6 cellular contexts compared by ENCODE assay signal in genomic region chr3:49804141-49805041, GRCh38. TPM values are rescaled to one million over a fixed set of nuclear protein-coding genes. Genes with fewer than 3 reads are reported as not detected.
DNase-seq lines count a peak whose midpoint lies in the region; FAIRE-seq and TF ChIP-seq lines count a peak whose summit lies in the region.

No MANE protein-coding gene starts in this region.

- H2BK20ac ChIP-seq in H1 (ENCODE audit: low read length): no peak overlapping the region

- H3K23ac ChIP-seq in H1 (ENCODE audit: insufficient read length): no peak overlapping the region

- peaks cover 0 to 18% (median 15%) of the 10 kb centered on the region in 4 experiments; a peak in 6 of 7 replicates for H3K27me3 ChIP-seq in H1 (replicated peaks in 1 of 4; ENCODE audit: control insufficient read depth in 3 of 4, extremely low read depth in 1 of 4, insufficient read depth in 3 of 4, low read length in 3 of 4)
- no peaks in the 10 kb centered on the region for H3K27me3 ChIP-seq in smooth muscle cell (ENCODE audit: low read depth)

- H4K8ac ChIP-seq in H1 (ENCODE audit: extremely low read depth, insufficient read depth, low read length): no peak overlapping the region; the same call in 1 of the 2 replicates

- POLR2A ChIA-PET in H1 (lab: Charles Lee; ENCODE audit: partially characterized antibody): interaction anchor here (0.6 to 6.2 kb wide), 13 partner anchors 9 to 530 kb away, joined by 3 to 16 read pairs (median 3); partner anchors contain the start of genes AMIGO3 and IP6K1

- peaks cover 0 to 25% (median 21%) of the 10 kb centered on the region in 4 experiments; a peak in 6 of 7 replicates for H3K4me1 ChIP-seq in H1 (replicated peaks in 1 of 4; ENCODE audit: control insufficient read depth in 3 of 4, insufficient read depth in 4 of 4, low read length in 3 of 4)
- H3K4me1 ChIP-seq in smooth muscle cell (ENCODE audit: low read depth): peaks cover 6% of the 10 kb centered on the region

- H3K23me2 ChIP-seq in H1 (ENCODE audit: low read depth, low read length): peaks cover 8% of the 10 kb centered on the region; the same call in 1 of the 2 replicates

- FAIRE-seq in H1 (lab: Jason Lieb, UNC): no peak

- no peak overlapping the region for H4K91ac ChIP-seq in H1 (replicated peaks; ENCODE audit: insufficient read length, low read length)

- H3K9ac ChIP-seq in H1 (replicated peaks in 1 of 4; ENCODE audit: extremely low read depth in 1 of 4, low read depth in 3 of 4, low read length in 3 of 4) (no peak overlapping the region), smooth muscle cell (ENCODE audit: low read depth) (no peak overlapping the region)

- H3K4ac ChIP-seq in H1 (replicated peaks; ENCODE audit: insufficient read length, low read depth, low read length): no peak overlapping the region

- WGBS in H1 (ENCODE audit: extremely low coverage in 1 of 2, insufficient coverage in 1 of 2, insufficient read length in 1 of 2, insufficient replicate concordance in 2 of 2, low coverage in 1 of 2, low lambda C conversion rate in 2 of 2, missing lambda C conversion rate in 1 of 2), 2 experiments: 94% methylated on average over 24 of the region's 26 CpGs; no CpG with 5 or more reads in 1 of the 2 experiments
- WGBS in smooth muscle cell (ENCODE audit: low lambda C conversion rate): 79% methylated on average over 26 of the region's 26 CpGs

- 0 out of 2 replicates have a peak overlapping the region, but pooled peaks have one; percentile 0 for H3K18ac ChIP-seq in H1 (ENCODE audit: extremely low read depth, low read length)

- DNase-seq in NAMALWA (ENCODE audit: low spot score) (peak; percentile 47), H1 (ENCODE audit: low read depth in 1 of 2, low spot score in 2 of 2) (no peak), smooth muscle cell (lab: John Stamatoyannopoulos, UW; ENCODE audit: unreplicated experiment) (no peak), SIG-M5 treated with dmso at 0.1 percent for 504 hours (lab: John Stamatoyannopoulos, UW; ENCODE audit: unreplicated experiment) (no peak), D341Med (ENCODE audit: low spot score) (no peak)
- DNase-seq in stimulated activated CD4-positive, alpha-beta T cell treated with anti-CD3 and anti-CD28 coated beads, Interleukin-4, amount 100 ng/mL, for 1 hour: no peak

- H2BK15ac ChIP-seq in H1 (ENCODE audit: low read length): peak overlapping the region; percentile 37; the same call in 1 of the 2 replicates

- H4K20me1 ChIP-seq in H1 (replicated peaks in 1 of 2; ENCODE audit: control insufficient read depth in 1 of 2, insufficient read depth in 2 of 2, low read length in 2 of 2) (no peaks in the 10 kb centered on the region), smooth muscle cell (ENCODE audit: low read depth) (no peaks in the 10 kb centered on the region)

- H4K5ac ChIP-seq in H1 (ENCODE audit: insufficient read length, low read depth, low read length): no peak overlapping the region

- H3F3A ChIP-seq in smooth muscle cell (ENCODE audit: low read depth): no peaks in the 10 kb centered on the region

- H2AFZ ChIP-seq in H1 (ENCODE audit: low read length) (no peak overlapping the region), smooth muscle cell (ENCODE audit: low read depth) (no peak overlapping the region)

- CTCF ChIA-PET in H1 (lab: Charles Lee; ENCODE audit: partially characterized antibody): interaction anchor here (0.9 to 17.0 kb wide), 16 partner anchors 8 to 442 kb away, joined by 4 to 266 read pairs (median 6); partner anchors contain the start of gene UBA7

- TF ChIP-seq EP300 in H1 (IDR thresholded peaks at IDR 0.05; ENCODE audit: borderline replicate concordance in 1 of 2, low read depth in 2 of 2, low read length in 2 of 2): no peak

- peak overlapping the region in 3 of 4 experiments; percentile 24 to 78 (median 77); a peak in 4 of 8 replicates for H3K4me3 ChIP-seq in H1 (ENCODE audit: extremely low read depth in 1 of 4, insufficient read depth in 2 of 4, low read depth in 3 of 4, low read length in 4 of 4)
- peak overlapping the region; percentile 79 for H3K4me3 ChIP-seq in smooth muscle cell

- H2BK12ac ChIP-seq in H1 (ENCODE audit: low read depth, low read length): no peak overlapping the region; the same call in 1 of the 2 replicates

- no peaks in the 10 kb centered on the region for H3K79me1 ChIP-seq in H1 (ENCODE audit: low read depth, low read length)

- no peaks in the 10 kb centered on the region for H3K36me3 ChIP-seq in H1 (ENCODE audit: control insufficient read depth in 2 of 4, insufficient read depth in 4 of 4, low read length in 3 of 4)
- no peaks in the 10 kb centered on the region for H3K36me3 ChIP-seq in smooth muscle cell (ENCODE audit: low read depth)

- no peak overlapping the region for H3K27ac ChIP-seq in H1 (ENCODE audit: low read depth, low read length)
- H3K27ac ChIP-seq in smooth muscle cell (ENCODE audit: low read depth): no peak overlapping the region

- peak overlapping the region; percentile 34 to 92; a peak in 3 of 4 replicates for H3K4me2 ChIP-seq in H1 (ENCODE audit: insufficient read depth in 1 of 2, low read depth in 2 of 2, low read length in 2 of 2)
- peak overlapping the region; percentile 87 for H3K4me2 ChIP-seq in smooth muscle cell

- H3K79me2 ChIP-seq in H1 (ENCODE audit: control insufficient read depth in 1 of 2, insufficient read depth in 2 of 2, low read length in 2 of 2) (no peaks in the 10 kb centered on the region), smooth muscle cell (ENCODE audit: low read depth) (no peaks in the 10 kb centered on the region)

- no peak for TF ChIP-seq POLR2A in H1 (IDR thresholded peaks at IDR 0.05; ENCODE audit: control extremely low read depth in 1 of 2, low read depth in 2 of 2, low read length in 2 of 2)

- no peak for TF ChIP-seq CTCF in H1 (IDR thresholded peaks at IDR 0.05; ENCODE audit: control extremely low read depth in 1 of 3, insufficient read depth in 1 of 3, low read depth in 1 of 3, low read length in 3 of 3)
- no peak for TF ChIP-seq CTCF in smooth muscle cell (IDR thresholded peaks at IDR 0.05; ENCODE audit: borderline replicate concordance, insufficient read depth, poor library complexity, severe bottlenecking)

- H3K56ac ChIP-seq in H1 (replicated peaks; ENCODE audit: insufficient read length, low read depth, low read length): no peak overlapping the region

- no peak overlapping the region for H2BK120ac ChIP-seq in H1 (replicated peaks; ENCODE audit: low read depth, low read length)

- H3K14ac ChIP-seq in H1 (ENCODE audit: insufficient read length): no peak overlapping the region

- peak overlapping the region; percentile 35; the same call in 1 of the 2 replicates for H2BK5ac ChIP-seq in H1 (ENCODE audit: low read depth, low read length)

- H2AK5ac ChIP-seq in H1 (ENCODE audit: low read depth, low read length): no peak overlapping the region

- TF ChIP-seq RAD21 in H1 (IDR thresholded peaks at IDR 0.05 in 1 of 2, conservative IDR thresholded peaks at IDR 0.05 in 1 of 2; ENCODE audit: low read depth in 2 of 2, low read length in 2 of 2): no peak

- H3K9me3 ChIP-seq in H1 (ENCODE audit: insufficient read depth in 2 of 2, low read depth in 1 of 2, low read length in 1 of 2) (no peaks in the 10 kb centered on the region), smooth muscle cell (replicated peaks; ENCODE audit: low read depth) (no peaks in the 10 kb centered on the region)

RNA-seq across cellular contexts. Expression of gene INKA1, which starts 1.3 kb away (rescaled TPM):
- 1.3 and 1.8 TPM in 2 replicates for total RNA-seq in H1 (2021; fragmentation: NEBNext Ultra II Directional; extraction: Animal tissue kit (Norgen Biotek cat#: 25700))
- polyA plus RNA-seq in H1 (2011; rRNA removed) (4.7 and 4.8 TPM in 2 replicates), smooth muscle cell (7.3 and 8.1 TPM in 2 replicates)
- polyA plus RNA-seq in H1 (2011; cell fraction: cytosol; rRNA removed): 3.4 TPM
- polyA plus RNA-seq in H1 (2011; cell fraction: nucleus; rRNA removed): 4.0 TPM
- polyA plus RNA-seq in H1 (2012, experiment 1 of 2): 0.70 to 2.1 TPM (median 1.8 TPM) in 4 replicates
- 1.6 TPM for polyA plus RNA-seq in H1 (2012, experiment 2 of 2)
- polyA plus RNA-seq in H1 (2013, experiment 1 of 2): 1.7 TPM
- 1.7 TPM for polyA plus RNA-seq in H1 (2013, experiment 2 of 2)
- 1.6 and 2.1 TPM in 2 replicates for polyA minus RNA-seq in H1 (2011; rRNA and poly(A)+ RNA removed)
- polyA minus RNA-seq in H1 (2011; cell fraction: cytosol; rRNA and poly(A)+ RNA removed): 1.1 TPM
- polyA minus RNA-seq in H1 (2011; cell fraction: nucleus; rRNA and poly(A)+ RNA removed): 3.2 TPM
- total RNA-seq in smooth muscle cell: 2.5 and 4.1 TPM in 2 replicates

RNA-seq across cellular contexts. Expression of gene CDHR4, which starts 4.7 kb away (rescaled TPM):
- 0.50 and 0.54 TPM in 2 replicates for total RNA-seq in H1 (2021; fragmentation: NEBNext Ultra II Directional; extraction: Animal tissue kit (Norgen Biotek cat#: 25700))
- 0.60 and 0.96 TPM in 2 replicates for polyA plus RNA-seq in H1 (2011; rRNA removed)
- polyA plus RNA-seq in H1 (2011; cell fraction: cytosol; rRNA removed): 0.89 TPM
- polyA plus RNA-seq in H1 (2011; cell fraction: nucleus; rRNA removed): 6.2 TPM
- polyA plus RNA-seq in H1 (2012, experiment 1 of 2): 0.38 to 0.50 TPM (median 0.42 TPM) in 4 replicates
- not detected for polyA plus RNA-seq in H1 (2012, experiment 2 of 2)
- 0.18 TPM for polyA plus RNA-seq in H1 (2013, experiment 1 of 2)
- polyA plus RNA-seq in H1 (2013, experiment 2 of 2): 0.17 TPM
- 0.66 and 0.71 TPM in 2 replicates for polyA minus RNA-seq in H1 (2011; rRNA and poly(A)+ RNA removed)
- not detected for polyA minus RNA-seq in H1 (2011; cell fraction: cytosol; rRNA and poly(A)+ RNA removed)
- polyA minus RNA-seq in H1 (2011; cell fraction: nucleus; rRNA and poly(A)+ RNA removed): 1.00 TPM
- 0.31 and 4.8 TPM in 2 replicates for total RNA-seq in smooth muscle cell
- 0.84 TPM in 1 of 2 replicates, not detected in the other for polyA plus RNA-seq in smooth muscle cell

RNA-seq across cellular contexts. Expression of gene UBA7, which starts 9.4 kb away (rescaled TPM):
- total RNA-seq in H1 (2021; fragmentation: NEBNext Ultra II Directional; extraction: Animal tissue kit (Norgen Biotek cat#: 25700)): 0.34 and 1.9 TPM in 2 replicates
- 0.65 and 1.8 TPM in 2 replicates for polyA plus RNA-seq in H1 (2011; rRNA removed)
- 1.6 TPM for polyA plus RNA-seq in H1 (2011; cell fraction: cytosol; rRNA removed)
- 8.9 TPM for polyA plus RNA-seq in H1 (2011; cell fraction: nucleus; rRNA removed)
- 0.66 to 1.4 TPM (median 0.97 TPM) in 4 replicates for polyA plus RNA-seq in H1 (2012, experiment 1 of 2)
- 0.46 TPM for polyA plus RNA-seq in H1 (2012, experiment 2 of 2)
- polyA plus RNA-seq in H1 (2013, experiment 1 of 2): 0.26 TPM
- polyA plus RNA-seq in H1 (2013, experiment 2 of 2): 0.22 TPM
- polyA minus RNA-seq in H1 (2011; rRNA and poly(A)+ RNA removed): 1.3 TPM in 1 of 2 replicates, not detected in the other
- not detected for polyA minus RNA-seq in H1 (2011; cell fraction: cytosol; rRNA and poly(A)+ RNA removed)
- 2.8 TPM for polyA minus RNA-seq in H1 (2011; cell fraction: nucleus; rRNA and poly(A)+ RNA removed)
- total RNA-seq in smooth muscle cell: 0.94 and 6.9 TPM in 2 replicates
- polyA plus RNA-seq in smooth muscle cell: 6.6 and 10.3 TPM in 2 replicates

RNA-seq across cellular contexts. Expression of gene IP6K1, which starts 18.0 kb away (rescaled TPM):
- 35.2 and 36.3 TPM in 2 replicates for total RNA-seq in H1 (2021; fragmentation: NEBNext Ultra II Directional; extraction: Animal tissue kit (Norgen Biotek cat#: 25700))
- polyA plus RNA-seq in H1 (2011; rRNA removed) (31.5 and 43.9 TPM in 2 replicates), smooth muscle cell (23.0 and 24.6 TPM in 2 replicates)
- 35.7 TPM for polyA plus RNA-seq in H1 (2011; cell fraction: cytosol; rRNA removed)
- 57.3 TPM for polyA plus RNA-seq in H1 (2011; cell fraction: nucleus; rRNA removed)
- 24.6 to 29.9 TPM (median 26.4 TPM) in 4 replicates for polyA plus RNA-seq in H1 (2012, experiment 1 of 2)
- polyA plus RNA-seq in H1 (2012, experiment 2 of 2): 31.3 TPM
- 15.2 TPM for polyA plus RNA-seq in H1 (2013, experiment 1 of 2)
- 15.8 TPM for polyA plus RNA-seq in H1 (2013, experiment 2 of 2)
- 93.9 and 111 TPM in 2 replicates for polyA minus RNA-seq in H1 (2011; rRNA and poly(A)+ RNA removed)
- 35.8 TPM for polyA minus RNA-seq in H1 (2011; cell fraction: cytosol; rRNA and poly(A)+ RNA removed)
- 20.8 TPM for polyA minus RNA-seq in H1 (2011; cell fraction: nucleus; rRNA and poly(A)+ RNA removed)
- total RNA-seq in smooth muscle cell: 26.8 and 31.1 TPM in 2 replicates

RNA-seq across cellular contexts. Expression of gene TRAIP, which starts 52.0 kb away (rescaled TPM):
- 25.4 and 28.1 TPM in 2 replicates for total RNA-seq in H1 (2021; fragmentation: NEBNext Ultra II Directional; extraction: Animal tissue kit (Norgen Biotek cat#: 25700))
- polyA plus RNA-seq in H1 (2011; rRNA removed) (27.7 and 29.5 TPM in 2 replicates), smooth muscle cell (3.3 and 4.6 TPM in 2 replicates)
- polyA plus RNA-seq in H1 (2011; cell fraction: cytosol; rRNA removed): 29.3 TPM
- 101 TPM for polyA plus RNA-seq in H1 (2011; cell fraction: nucleus; rRNA removed)
- 21.5 to 33.3 TPM (median 29.6 TPM) in 4 replicates for polyA plus RNA-seq in H1 (2012, experiment 1 of 2)
- 18.8 TPM for polyA plus RNA-seq in H1 (2012, experiment 2 of 2)
- polyA plus RNA-seq in H1 (2013, experiment 1 of 2): 22.0 TPM
- polyA plus RNA-seq in H1 (2013, experiment 2 of 2): 20.9 TPM
- polyA minus RNA-seq in H1 (2011; rRNA and poly(A)+ RNA removed): 37.3 and 44.4 TPM in 2 replicates
- 14.4 TPM for polyA minus RNA-seq in H1 (2011; cell fraction: cytosol; rRNA and poly(A)+ RNA removed)
- 39.7 TPM for polyA minus RNA-seq in H1 (2011; cell fraction: nucleus; rRNA and poly(A)+ RNA removed)
- 1.1 and 3.8 TPM in 2 replicates for total RNA-seq in smooth muscle cell
